Comparison of ENCODE assay signal across 10 cellular contexts in genomic region chr22:36381513-36382079, GRCh38. TPM values are rescaled to one million over a fixed set of nuclear protein-coding genes. Genes with fewer than 3 reads are reported as not detected.
DNase-seq lines count a peak whose midpoint lies in the region; ATAC-seq and TF ChIP-seq lines count a peak whose summit lies in the region.
"Had no signal": no experiment of that assay in that cellular context is flagged by ENCODE, and none has a peak within 500 bp of the region (broad histone marks: within the 10 kb centered on the region; RNA-seq: fewer than 3 reads in every experiment).

No MANE protein-coding gene starts in this region.

- H3K4me3 ChIP-seq in DOHH2 (ENCODE audit: low read length) (peak overlapping the region; percentile 8; the same call in 1 of the 2 replicates), PC-3 (ENCODE audit: low read length) (no peak overlapping the region), sigmoid colon (peak overlapping the region in 1 of 4 donors; percentile 95), H7 (ENCODE audit: insufficient read depth, low read depth, low read length) (no peak overlapping the region)
- no peak overlapping the region for H3K4me3 ChIP-seq in effector memory CD4-positive, alpha-beta T cell (ENCODE audit: insufficient read depth, low read depth, low read length, poor library complexity, severe bottlenecking)

- CTCF ChIA-PET in PC-3 (lab: Charles Lee), result no interaction called here

- POLR2A ChIA-PET in PC-3 (lab: Charles Lee; ENCODE audit: unreplicated experiment), result no interaction called here

- no peak for TF ChIP-seq CTCF in DOHH2 (IDR thresholded peaks at IDR 0.05; ENCODE audit: low read depth, low read length, poor library complexity, severe bottlenecking)
- TF ChIP-seq CTCF in PC-3 (conservative IDR thresholded peaks at IDR 0.05; ENCODE audit: low read depth, low read length), result no peak
- TF ChIP-seq CTCF in sigmoid colon (IDR thresholded peaks at IDR 0.05), result no peak

- H3K9me2 ChIP-seq in DOHH2 (replicated peaks; ENCODE audit: control insufficient read depth, low read length) (no peaks in the 10 kb centered on the region), PC-3 (replicated peaks; ENCODE audit: low read length) (no peaks in the 10 kb centered on the region)

- peak overlapping the region; percentile 88 for H3K27ac ChIP-seq in DOHH2 (ENCODE audit: low read depth, low read length)
- no peak overlapping the region for H3K27ac ChIP-seq in PC-3 (ENCODE audit: low read length)
- peak overlapping the region; percentile 48 for H3K27ac ChIP-seq in effector memory CD4-positive, alpha-beta T cell (ENCODE audit: insufficient read depth, low read length, poor library complexity, severe bottlenecking)
- peak overlapping the region; percentile 98 to 100 (median 100) for H3K27ac ChIP-seq in sigmoid colon

- peaks cover 99% of the 10 kb centered on the region for H3K79me2 ChIP-seq in DOHH2 (ENCODE audit: control insufficient read depth, low read length)
- H3K79me2 ChIP-seq in PC-3 (ENCODE audit: low read length), result peaks cover 99% of the 10 kb centered on the region

- WGBS in sigmoid colon, 2 donors, result 52 to 60% methylated on average over 5 of the region's 5 CpGs

- H4K20me1 ChIP-seq in DOHH2 (ENCODE audit: control insufficient read depth, insufficient read depth, low read depth, low read length) (peaks cover 8% of the 10 kb centered on the region; the same call in 1 of the 2 replicates), PC-3 (ENCODE audit: low read length) (peaks cover 70% of the 10 kb centered on the region)

- BruUV-seq in PC-3 (replicated peaks; lab: Mats Ljungman, UMichigan), result no TSS peak

- no peak for ATAC-seq in PC-3
- ATAC-seq in GM18519 (IDR thresholded peaks at IDR 0.05; ENCODE audit: low FRiP score, unreplicated experiment), result no peak
- no peak for ATAC-seq in GM19035 (IDR thresholded peaks at IDR 0.05; ENCODE audit: unreplicated experiment)
- ATAC-seq: sciatic nerve had no signal

- DNase-seq in PC-3, result peak; percentile 1
- no peak for DNase-seq in effector memory CD4-positive, alpha-beta T cell
- DNase-seq in sigmoid colon, result no peak
- no peak for DNase-seq in NCI-H524 (lab: John Stamatoyannopoulos, UW)
- no peak for DNase-seq in H7
- DNase-seq: NCI-H2171 had no signal

- intact Hi-C loops in PC-3 (cut with micrococcal nuclease), result no loop called here
- intact Hi-C loops in sigmoid colon (cut with DNase I), result no loop called here

- no peak for TF ChIP-seq POLR2A in sigmoid colon (IDR thresholded peaks at IDR 0.05)

- H3K4me2 ChIP-seq in DOHH2 (ENCODE audit: low read length) (peak overlapping the region; percentile 85), PC-3 (ENCODE audit: low read length) (no peak overlapping the region)

- H3K4me1 ChIP-seq in DOHH2 (ENCODE audit: control insufficient read depth, low read length) (peaks cover 96% of the 10 kb centered on the region), PC-3 (ENCODE audit: insufficient read depth, low read length) (peaks cover 34% of the 10 kb centered on the region), sigmoid colon (peaks cover 0 to 91% (median 86%) of the 10 kb centered on the region in 4 donors)
- peaks cover 70% of the 10 kb centered on the region for H3K4me1 ChIP-seq in effector memory CD4-positive, alpha-beta T cell (ENCODE audit: control insufficient read depth, insufficient read depth, low read length, poor library complexity, severe bottlenecking)

- TF ChIP-seq EP300 in sigmoid colon (IDR thresholded peaks at IDR 0.05), result no peak

- H3F3A ChIP-seq in DOHH2 (ENCODE audit: control insufficient read depth, insufficient read depth) (peaks cover 44% of the 10 kb centered on the region), PC-3 (ENCODE audit: low read length, unreplicated experiment) (no peaks in the 10 kb centered on the region)

- H3K27me3 ChIP-seq in DOHH2 (ENCODE audit: control insufficient read depth, low read length), result no peaks in the 10 kb centered on the region
- no peaks in the 10 kb centered on the region for H3K27me3 ChIP-seq in PC-3 (ENCODE audit: low read length)
- H3K27me3 ChIP-seq in effector memory CD4-positive, alpha-beta T cell (replicated peaks; ENCODE audit: control insufficient read depth, insufficient read depth, low read length, poor library complexity, severe bottlenecking), result no peaks in the 10 kb centered on the region
- no peaks in the 10 kb centered on the region for H3K27me3 ChIP-seq in sigmoid colon
- no peaks in the 10 kb centered on the region for H3K27me3 ChIP-seq in H7 (ENCODE audit: control insufficient read depth, insufficient read depth, low read length)

- H3K36me3 ChIP-seq in DOHH2 (ENCODE audit: control insufficient read depth, low read length) (peaks cover 64% of the 10 kb centered on the region), PC-3 (ENCODE audit: low read depth, low read length) (peaks cover 10% of the 10 kb centered on the region), sigmoid colon (peaks cover 0 to 5% (median 0%) of the 10 kb centered on the region in 4 donors), H7 (replicated peaks; ENCODE audit: control insufficient read depth, insufficient read depth, low read length) (no peaks in the 10 kb centered on the region; the same call in 1 of the 2 replicates)
- peaks cover 4% of the 10 kb centered on the region for H3K36me3 ChIP-seq in effector memory CD4-positive, alpha-beta T cell (ENCODE audit: control insufficient read depth, insufficient read depth, low read length)

- no peak overlapping the region for H2AFZ ChIP-seq in PC-3 (ENCODE audit: low read length)

- H3K9ac ChIP-seq in PC-3 (ENCODE audit: low read length), result no peak overlapping the region

- H3K9me3 ChIP-seq in DOHH2 (ENCODE audit: control insufficient read depth, insufficient read depth, low read length), result no peaks in the 10 kb centered on the region
- H3K9me3 ChIP-seq in PC-3 (ENCODE audit: low read length), result no peaks in the 10 kb centered on the region
- H3K9me3 ChIP-seq in effector memory CD4-positive, alpha-beta T cell (ENCODE audit: control insufficient read depth, low read length), result no peaks in the 10 kb centered on the region
- H3K9me3 ChIP-seq in sigmoid colon, result no peaks in the 10 kb centered on the region

RNA-seq across cellular contexts. Expression of gene MYH9, which starts 6.2 kb away (rescaled TPM):
- total RNA-seq in PC-3 (2014; rRNA removed), result 357 and 546 TPM in 2 replicates
- 100 to 1,000 TPM; 147 to 273 (median 184) TPM for total RNA-seq in sigmoid colon
- 100 to 1,000 TPM in 1 of 3 donors, 10 to 100 TPM in 2; 63.7 to 307 (median 88.3) TPM for polyA plus RNA-seq in sigmoid colon
- total RNA-seq in H7 (2014; rRNA removed; shearing (Covaris generic)), result 117 and 149 TPM in 2 replicates
